12 cellular contexts compared by ENCODE assay signal in genomic region chr1:22447581-22448215, GRCh38. TPM values are rescaled to one million over a fixed set of nuclear protein-coding genes. Genes with fewer than 3 reads are reported as not detected.
DNase-seq lines count a peak whose midpoint lies in the region; ATAC-seq, FAIRE-seq and TF ChIP-seq lines count a peak whose summit lies in the region.
"Had no signal": no experiment of that assay in that cellular context is flagged by ENCODE, and none has a peak within 500 bp of the region (broad histone marks: within the 10 kb centered on the region; RNA-seq: fewer than 3 reads in every experiment).

No MANE protein-coding gene starts in this region.

- TF ChIP-seq CTCF in BE2C (IDR thresholded peaks at IDR 0.05; ENCODE audit: low read depth, low read length) = no peak

- H3K4me3 Mint-ChIP-seq in T-cell = no peak overlapping the region
- H3K4me3 Mint-ChIP-seq: activated T-helper 1 cell treated with anti-CD3 and anti-CD28 coated beads, Interleukin-12 subunit alpha, Interleukin-12 subunit beta, Interleukin-2, Interleukin-4 antibody, amounts not matched to agents 30 ng/mL and 10 ng/mL and 1 ng/mL, durations not matched to agents 14 hours and 24 hours and 36 hours had no signal

- no peaks in the 10 kb centered on the region for H3K36me3 Mint-ChIP-seq in T-cell

- ATAC-seq in T-cell (replicated peaks in 1 of 4) = no peak

- no peak overlapping the region for H3K27ac Mint-ChIP-seq in T-cell
- H3K27ac Mint-ChIP-seq: activated T-helper 1 cell treated with anti-CD3 and anti-CD28 coated beads, Interleukin-12 subunit alpha, Interleukin-12 subunit beta, Interleukin-2, Interleukin-4 antibody, amounts not matched to agents 30 ng/mL and 10 ng/mL and 1 ng/mL, durations not matched to agents 14 hours and 24 hours and 36 hours had no signal

- H3K9me3 ChIP-seq in BE2C = no peaks in the 10 kb centered on the region; the same call in 1 of the 2 replicates
- H3K9me3 ChIP-seq in neuron (ENCODE audit: low read length) = peaks cover 2% of the 10 kb centered on the region

- FAIRE-seq in RCC 7860 (lab: Jason Lieb, UNC) = no peak

- peak overlapping the region; percentile 5 for H2AFZ ChIP-seq in neuron (ENCODE audit: low read depth, low read length)

- DNase-seq in BE2C (peak; percentile 14), RCC 7860 (ENCODE audit: low spot score) (peak; percentile 31), epidermal melanocyte (ENCODE audit: insufficient read length, low spot score) (peak; percentile 46), DMS79 (lab: John Stamatoyannopoulos, UW) (no peak), T-helper 2 cell (no peak), Kasumi-1 (lab: John Stamatoyannopoulos, UW) (no peak), T-cell (no peak)
- DNase-seq: DMS53, NCI-H1048, nucleus accumbens had no signal

- no peak overlapping the region for H3K4me3 ChIP-seq in BE2C (ENCODE audit: low read depth, low read length)
- H3K4me3 ChIP-seq in neuron (ENCODE audit: low read length) = no peak overlapping the region

- H3K36me3 ChIP-seq in BE2C (no peaks in the 10 kb centered on the region), neuron (ENCODE audit: insufficient read depth, low read length) (no peaks in the 10 kb centered on the region)

- H3K27me3 ChIP-seq in BE2C (no peaks in the 10 kb centered on the region), neuron (ENCODE audit: insufficient read depth, low read length) (no peaks in the 10 kb centered on the region)

- peaks cover 12 to 13% (median 13%) of the 10 kb centered on the region in 3 donors for H3K4me1 Mint-ChIP-seq in T-cell

- H3K4me1 ChIP-seq in BE2C (no peaks in the 10 kb centered on the region), neuron (ENCODE audit: insufficient read depth, low read length) (no peaks in the 10 kb centered on the region)

- CTCF ChIA-PET in T-cell (lab: Charles Lee) = no interaction called here

- POLR2A ChIA-PET in T-cell (lab: Charles Lee) = no interaction called here

- H3K9me3 Mint-ChIP-seq in T-cell = no peaks in the 10 kb centered on the region
- H3K9me3 Mint-ChIP-seq: activated T-helper 1 cell treated with anti-CD3 and anti-CD28 coated beads, Interleukin-12 subunit alpha, Interleukin-12 subunit beta, Interleukin-2, Interleukin-4 antibody, amounts not matched to agents 30 ng/mL and 10 ng/mL and 1 ng/mL, durations not matched to agents 14 hours and 24 hours and 36 hours had no signal

- peaks cover 9 to 16% of the 10 kb centered on the region in 2 donors for H3K27me3 Mint-ChIP-seq in T-cell

RNA-seq across cellular contexts. Expression of gene ZBTB40, which starts 4.0 kb away (rescaled TPM):
- 10.7 TPM for polyA plus RNA-seq in BE2C (2012; ENCODE audit: insufficient read depth, insufficient read length, low read depth)
- 10 to 100 TPM; 42.6 to 62.9 (median 54.1) TPM for total RNA-seq in T-cell

Comparison
In these comparisons a context has a peak if more than half of its experiments do, and no peak if none do; other contexts are left out.
1. DNase-seq: peak in BE2C (single experiment), RCC 7860 (single experiment) and epidermal melanocyte (single experiment); none in DMS79 (single experiment), T-helper 2 cell (0 of 5), Kasumi-1 (0 of 2) and T-cell (0 of 34).